ENCODE assay signal across 8 cellular contexts in genomic region chr3:71585891-71586809, GRCh38. TPM values are rescaled to one million over a fixed set of nuclear protein-coding genes. Genes with fewer than 3 reads are reported as not detected.
DNase-seq lines count a peak whose midpoint lies in the region; ATAC-seq and TF ChIP-seq lines count a peak whose summit lies in the region.

No MANE protein-coding gene starts in this region.

- peaks cover 2% of the 10 kb centered on the region for H3K36me3 Mint-ChIP-seq in neural progenitor cell

- no peak for TF ChIP-seq POLR2A in Peyer's patch (IDR thresholded peaks at IDR 0.05)

- H3K4me3 ChIP-seq in AG10803 (ENCODE audit: low read length) = no peak overlapping the region
- H3K4me3 ChIP-seq in Peyer's patch = no peak overlapping the region
- no peak overlapping the region for H3K4me3 ChIP-seq in neural progenitor cell

- intact Hi-C loops in posterior cingulate gyrus (cut with DNase I) = loop anchor here (5.0 to 10.0 kb wide), 5 partner anchors 66 to 1054 kb away; no protein-coding TSS in a partner anchor

- H3K4me1 ChIP-seq in Peyer's patch (peaks cover 0 to 9% (median 0%) of the 10 kb centered on the region in 4 donors), neural progenitor cell (peaks cover 13% of the 10 kb centered on the region)

- H3K27ac Mint-ChIP-seq in neural progenitor cell = no peak overlapping the region

- no peak overlapping the region for H3K4me3 Mint-ChIP-seq in neural progenitor cell

- H3K79me2 ChIP-seq in neural progenitor cell (ENCODE audit: low read depth) = peaks cover 11% of the 10 kb centered on the region

- H3K27me3 ChIP-seq in Peyer's patch (no peaks in the 10 kb centered on the region), neural progenitor cell (peaks cover 5% of the 10 kb centered on the region)

- peaks cover 8% of the 10 kb centered on the region for H3K27me3 Mint-ChIP-seq in neural progenitor cell (ENCODE audit: insufficient read depth, low read depth)

- H3F3A ChIP-seq in neural progenitor cell (ENCODE audit: low read depth) = peaks cover 29% of the 10 kb centered on the region

- H2AFZ ChIP-seq in neural progenitor cell (replicated peaks) = no peak overlapping the region

- H3K9me3 Mint-ChIP-seq in neural progenitor cell = peaks cover 8% of the 10 kb centered on the region

- H3K9ac ChIP-seq in neural progenitor cell = no peak overlapping the region

- H3K4me1 Mint-ChIP-seq in neural progenitor cell = peaks cover 20% of the 10 kb centered on the region

- peak; percentile 63 for DNase-seq in AG10803 (ENCODE audit: low read depth)
- DNase-seq in GF-D8 (lab: John Stamatoyannopoulos, UW) = peak; percentile 38
- no peak for DNase-seq in Peyer's patch
- peak; percentile 18 for DNase-seq in effector CD4-positive, alpha-beta T cell
- peak; percentile 15 for DNase-seq in neural progenitor cell (ENCODE audit: low spot score)
- no peak for DNase-seq in activated effector memory CD4-positive, alpha-beta T cell treated with anti-CD3 and anti-CD28 coated beads, Interleukin-2, amount 50 U/mL, for 16 hours
- DNase-seq in posterior cingulate gyrus = no peak

- H3K4me2 ChIP-seq in neural progenitor cell = no peak overlapping the region

- peak; percentile 74 for TF ChIP-seq CTCF in AG10803 (conservative IDR thresholded peaks at IDR 0.05; ENCODE audit: low read length)
- TF ChIP-seq CTCF in Peyer's patch (IDR thresholded peaks at IDR 0.05) = peak; percentile 61 to 80 (median 70)
- TF ChIP-seq CTCF in neural progenitor cell (IDR thresholded peaks at IDR 0.05) = peak; percentile 79

- no peaks in the 10 kb centered on the region for H3K9me3 ChIP-seq in Peyer's patch
- H3K9me3 ChIP-seq in neural progenitor cell (ENCODE audit: low read depth) = no peaks in the 10 kb centered on the region

- H4K20me1 ChIP-seq in neural progenitor cell (ENCODE audit: low read depth) = peaks cover 2% of the 10 kb centered on the region

- H3K36me3 ChIP-seq in Peyer's patch = no peaks in the 10 kb centered on the region
- H3K36me3 ChIP-seq in neural progenitor cell = no peaks in the 10 kb centered on the region

- H3K27ac ChIP-seq in Peyer's patch (peak overlapping the region in 2 of 4 donors; percentile 90 to 99), neural progenitor cell (no peak overlapping the region)

- ATAC-seq in GM21447 (IDR thresholded peaks at IDR 0.05; ENCODE audit: unreplicated experiment) = no peak

RNA-seq across cellular contexts. Expression of gene FOXP1, which starts 2.6 kb away (rescaled TPM):
- total RNA-seq in Peyer's patch = 100 to 1,000 TPM; 103 to 173 (median 140) TPM
- 27.3 and 29.9 TPM in 2 replicates for total RNA-seq in neural progenitor cell (ENCODE audit: low replicate concordance)

Comparison
In these comparisons a context has a peak if more than half of its experiments do, and no peak if none do; other contexts are left out.
1. DNase-seq: peak in AG10803 (single experiment), GF-D8 (single experiment), effector CD4-positive, alpha-beta T cell (single experiment) and neural progenitor cell (single experiment); none in Peyer's patch (0 of 3), activated effector memory CD4-positive, alpha-beta T cell treated with anti-CD3 and anti-CD28 coated beads, Interleukin-2, amount 50 U/mL, for 16 hours (single experiment) and posterior cingulate gyrus (0 of 10).
2. Peak in every context shown above with its lines, with median percentiles within 50 percentile points of each other: CTCF ChIP-seq.